ENCODE assay signal across 15 cellular contexts in the genomic region with DNA sequence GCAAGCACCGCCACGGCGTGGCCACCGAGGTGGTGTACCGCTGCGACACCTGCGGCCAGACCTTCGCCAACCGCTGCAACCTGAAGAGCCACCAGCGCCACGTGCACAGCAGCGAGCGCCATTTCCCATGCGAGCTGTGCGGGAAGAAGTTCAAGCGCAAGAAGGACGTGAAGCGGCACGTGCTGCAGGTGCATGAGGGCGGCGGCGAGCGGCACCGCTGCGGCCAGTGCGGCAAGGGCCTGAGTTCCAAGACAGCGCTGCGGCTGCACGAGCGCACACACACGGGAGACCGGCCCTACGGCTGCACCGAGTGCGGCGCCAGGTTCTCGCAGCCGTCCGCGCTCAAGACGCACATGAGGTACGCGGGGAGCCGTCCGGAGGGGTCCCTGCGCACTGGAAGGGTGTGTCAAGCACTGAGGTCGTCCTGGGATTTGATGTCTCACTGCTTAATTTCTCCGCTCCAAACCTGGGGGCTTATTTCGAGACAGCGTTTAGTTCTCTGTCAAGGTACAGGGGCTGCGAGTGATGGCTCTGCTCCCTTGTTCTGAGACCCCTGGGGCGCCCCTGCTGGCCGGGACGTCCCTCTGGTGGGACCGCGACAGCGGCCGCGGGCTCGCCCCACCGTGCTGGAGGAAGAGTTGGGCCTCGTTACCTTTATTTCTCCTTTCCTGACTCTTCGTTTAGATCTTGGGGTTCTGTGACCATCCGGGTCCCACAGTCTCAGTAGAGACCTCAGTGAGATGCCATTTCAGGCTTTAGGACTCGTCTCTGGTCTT. TPM values are rescaled to one million over a fixed set of nuclear protein-coding genes. Genes with fewer than 3 reads are reported as not detected.
DNase-seq lines count a peak whose midpoint lies in the region; ATAC-seq and TF ChIP-seq lines count a peak whose summit lies in the region.
"Had no signal": no experiment of that assay in that cellular context is flagged by ENCODE, and none has a peak within 500 bp of the region (broad histone marks: within the 10 kb centered on the region; RNA-seq: fewer than 3 reads in every experiment).

No MANE protein-coding gene starts in this region.

- intact Hi-C loops in activated naive CD4-positive, alpha-beta T cell treated with anti-CD3 and anti-CD28 coated beads for 36 hours (cut with micrococcal nuclease), result loop anchor here (1.0 to 10.0 kb wide), 4 partner anchors 34 to 1869 kb away; a partner anchor contains a TSS

- CTCF ChIA-PET in activated naive CD4-positive, alpha-beta T cell treated with anti-CD3 and anti-CD28 coated beads for 36 hours (lab: Charles Lee), result no interaction called here
- CTCF ChIA-PET in T-cell (lab: Charles Lee), result interaction anchor here (0.6 to 4.3 kb wide), 2 partner anchors 15 to 17 kb away, joined by 5 to 15 read pairs; a partner anchor contains a TSS

- H3K4me3 ChIP-seq in hepatocyte, result no peak overlapping the region
- no peak overlapping the region for H3K4me3 ChIP-seq in tibial nerve
- no peak overlapping the region for H3K4me3 ChIP-seq in MG63
- H3K4me3 ChIP-seq: esophagus muscularis mucosa, ovary, suprapubic skin had no signal

- no peak for ATAC-seq in activated naive CD4-positive, alpha-beta T cell treated with anti-CD3 and anti-CD28 coated beads, Interleukin-2, amount 50 U/mL, for 72 hours
- no peak for ATAC-seq in T-cell (replicated peaks in 1 of 4)
- ATAC-seq in stimulated activated memory B cell treated with anti-CD40 and anti-IgM and Interleukin-4, amounts not matched to agents 10 μg/mL and 1 μg/mL and 100 μg/mL, for 72 hours, result no peak
- no peak for ATAC-seq in GM19328 (IDR thresholded peaks at IDR 0.05; ENCODE audit: unreplicated experiment)

- DNase-seq in activated naive CD4-positive, alpha-beta T cell treated with anti-CD3 and anti-CD28 coated beads, Interleukin-2, amount 50 U/mL, for 72 hours (ENCODE audit: low spot score in 2 of 2), result no peak
- no peak for DNase-seq in activated naive CD4-positive, alpha-beta T cell treated with anti-CD3 and anti-CD28 coated beads for 36 hours
- no peak for DNase-seq in T-cell
- no peak for DNase-seq in hepatocyte (ENCODE audit: low spot score)
- DNase-seq in tibial nerve (ENCODE audit: low spot score in 2 of 2), result no peak
- no peak for DNase-seq in MG63
- DNase-seq: C1 segment of cervical spinal cord; islet precursor cell; NCI-H526; stimulated activated CD4-positive, alpha-beta T cell treated with anti-CD3 and anti-CD28 coated beads, Interleukin-4, amount 100 ng/mL, for 1 hour had no signal

- peak overlapping the region; percentile 59 to 97 for H3K27ac Mint-ChIP-seq in activated naive CD4-positive, alpha-beta T cell treated with anti-CD3 and anti-CD28 coated beads, Interleukin-2, amount 50 U/mL, for 72 hours
- H3K27ac Mint-ChIP-seq in activated naive CD4-positive, alpha-beta T cell treated with anti-CD3 and anti-CD28 coated beads for 36 hours, result no peak overlapping the region
- H3K27ac Mint-ChIP-seq in T-cell, result peak overlapping the region; percentile 53 to 80
- H3K27ac Mint-ChIP-seq in stimulated activated memory B cell treated with anti-CD40 and anti-IgM and Interleukin-4, amounts not matched to agents 10 μg/mL and 1 μg/mL and 100 μg/mL, for 72 hours, result peak overlapping the region; percentile 73

- H3K9me3 Mint-ChIP-seq in activated naive CD4-positive, alpha-beta T cell treated with anti-CD3 and anti-CD28 coated beads, Interleukin-2, amount 50 U/mL, for 72 hours, result no peaks in the 10 kb centered on the region
- no peaks in the 10 kb centered on the region for H3K9me3 Mint-ChIP-seq in activated naive CD4-positive, alpha-beta T cell treated with anti-CD3 and anti-CD28 coated beads for 36 hours
- H3K9me3 Mint-ChIP-seq in T-cell, result no peaks in the 10 kb centered on the region
- no peaks in the 10 kb centered on the region for H3K9me3 Mint-ChIP-seq in stimulated activated memory B cell treated with anti-CD40 and anti-IgM and Interleukin-4, amounts not matched to agents 10 μg/mL and 1 μg/mL and 100 μg/mL, for 72 hours

- WGBS in hepatocyte (ENCODE audit: low lambda C conversion rate, missing lambda C conversion rate), result 99% methylated on average over 58 of the region's 65 CpGs
- WGBS in tibial nerve, 2 donors, result 94 to 95% methylated on average over 57 to 62 of the region's 65 CpGs

- TF ChIP-seq EP300 in tibial nerve (IDR thresholded peaks at IDR 0.05), result no peak

- H2AFZ ChIP-seq in hepatocyte, result no peak overlapping the region

- peak overlapping the region; percentile 41 for H3K4me2 ChIP-seq in hepatocyte

- no peaks in the 10 kb centered on the region for H3K9me2 ChIP-seq in hepatocyte (replicated peaks; ENCODE audit: insufficient read depth)

- peaks cover 51% of the 10 kb centered on the region for H3K4me1 Mint-ChIP-seq in activated naive CD4-positive, alpha-beta T cell treated with anti-CD3 and anti-CD28 coated beads for 36 hours (ENCODE audit: low read depth)
- peaks cover 53 to 60% (median 59%) of the 10 kb centered on the region in 3 donors for H3K4me1 Mint-ChIP-seq in T-cell
- peaks cover 41% of the 10 kb centered on the region for H3K4me1 Mint-ChIP-seq in stimulated activated memory B cell treated with anti-CD40 and anti-IgM and Interleukin-4, amounts not matched to agents 10 μg/mL and 1 μg/mL and 100 μg/mL, for 72 hours

- H3K4me1 ChIP-seq in hepatocyte (ENCODE audit: insufficient read depth) (peaks cover 13% of the 10 kb centered on the region), tibial nerve (peaks cover 3 to 61% (median 34%) of the 10 kb centered on the region in 4 donors)

- TF ChIP-seq POLR2A in tibial nerve (IDR thresholded peaks at IDR 0.05), result no peak

- H3K4me3 Mint-ChIP-seq in activated naive CD4-positive, alpha-beta T cell treated with anti-CD3 and anti-CD28 coated beads for 36 hours, result no peak overlapping the region
- peak overlapping the region in 2 of 3 donors; percentile 34 to 39 for H3K4me3 Mint-ChIP-seq in T-cell
- no peak overlapping the region for H3K4me3 Mint-ChIP-seq in stimulated activated memory B cell treated with anti-CD40 and anti-IgM and Interleukin-4, amounts not matched to agents 10 μg/mL and 1 μg/mL and 100 μg/mL, for 72 hours

- H3K36me3 ChIP-seq in hepatocyte (replicated peaks; ENCODE audit: insufficient read depth, low read depth) (no peaks in the 10 kb centered on the region), tibial nerve (peaks cover 0 to 47% (median 0%) of the 10 kb centered on the region in 3 donors), MG63 (peaks cover 38% of the 10 kb centered on the region)
- H3K36me3 ChIP-seq: ovary had no signal

- peaks cover 18 to 32% of the 10 kb centered on the region in 2 donors for H3K36me3 Mint-ChIP-seq in activated naive CD4-positive, alpha-beta T cell treated with anti-CD3 and anti-CD28 coated beads, Interleukin-2, amount 50 U/mL, for 72 hours
- peaks cover 29% of the 10 kb centered on the region for H3K36me3 Mint-ChIP-seq in activated naive CD4-positive, alpha-beta T cell treated with anti-CD3 and anti-CD28 coated beads for 36 hours (ENCODE audit: low read depth)
- peaks cover 36% of the 10 kb centered on the region for H3K36me3 Mint-ChIP-seq in T-cell
- peaks cover 35% of the 10 kb centered on the region for H3K36me3 Mint-ChIP-seq in stimulated activated memory B cell treated with anti-CD40 and anti-IgM and Interleukin-4, amounts not matched to agents 10 μg/mL and 1 μg/mL and 100 μg/mL, for 72 hours

- H3K9me3 ChIP-seq in hepatocyte (ENCODE audit: low read depth) (no peaks in the 10 kb centered on the region), tibial nerve (no peaks in the 10 kb centered on the region), MG63 (no peaks in the 10 kb centered on the region)
- H3K9me3 ChIP-seq: esophagus muscularis mucosa, ovary, suprapubic skin had no signal

- no peak for TF ChIP-seq CTCF in hepatocyte (IDR thresholded peaks at IDR 0.05; ENCODE audit: poor library complexity)
- no peak for TF ChIP-seq CTCF in tibial nerve (IDR thresholded peaks at IDR 0.05)

- H3K27me3 ChIP-seq in hepatocyte, result no peaks in the 10 kb centered on the region
- no peaks in the 10 kb centered on the region for H3K27me3 ChIP-seq in tibial nerve
- no peaks in the 10 kb centered on the region for H3K27me3 ChIP-seq in MG63
- H3K27me3 ChIP-seq: esophagus muscularis mucosa, ovary, suprapubic skin had no signal

- H3K27me3 Mint-ChIP-seq in activated naive CD4-positive, alpha-beta T cell treated with anti-CD3 and anti-CD28 coated beads for 36 hours (ENCODE audit: low read depth), result no peaks in the 10 kb centered on the region
- no peaks in the 10 kb centered on the region for H3K27me3 Mint-ChIP-seq in T-cell
- H3K27me3 Mint-ChIP-seq in stimulated activated memory B cell treated with anti-CD40 and anti-IgM and Interleukin-4, amounts not matched to agents 10 μg/mL and 1 μg/mL and 100 μg/mL, for 72 hours, result no peaks in the 10 kb centered on the region

- POLR2A ChIA-PET in T-cell (lab: Charles Lee), result no interaction called here

- H3K27ac ChIP-seq in hepatocyte (no peak overlapping the region), tibial nerve (peak overlapping the region in 2 of 4 donors; percentile 51 to 56)
- H3K27ac ChIP-seq: ovary, suprapubic skin had no signal

- peaks cover 64% of the 10 kb centered on the region for H3K79me2 ChIP-seq in hepatocyte

- H4K20me1 ChIP-seq in hepatocyte (ENCODE audit: insufficient read depth, poor library complexity, severe bottlenecking), result peaks cover 25% of the 10 kb centered on the region

RNA-seq across cellular contexts. Expression of a gene that starts 3.6 kb away (rescaled TPM):
- 1 to 10 TPM; 5.6 to 9.2 TPM for total RNA-seq in activated naive CD4-positive, alpha-beta T cell treated with anti-CD3 and anti-CD28 coated beads, Interleukin-2, amount 50 U/mL, for 72 hours
- 1 to 10 TPM; 2.9 to 3.3 TPM for total RNA-seq in activated naive CD4-positive, alpha-beta T cell treated with anti-CD3 and anti-CD28 coated beads for 36 hours
- total RNA-seq in T-cell, result 10 to 100 TPM; 10.2 to 35.1 (median 13.1) TPM
- 15.5 and 17.8 TPM in 2 replicates for total RNA-seq in hepatocyte
- 7.4 and 8.8 TPM in 2 replicates for polyA plus RNA-seq in hepatocyte
- total RNA-seq in tibial nerve, result 10 to 100 TPM; 16.3 to 37.2 (median 20.3) TPM
- 7.2 and 8.2 TPM in 2 replicates for total RNA-seq in MG63 (2014; rRNA removed; shearing (Covaris generic); ENCODE audit: low replicate concordance)

RNA-seq across cellular contexts. Expression of a gene that starts 15.0 kb away (rescaled TPM):
- total RNA-seq in activated naive CD4-positive, alpha-beta T cell treated with anti-CD3 and anti-CD28 coated beads, Interleukin-2, amount 50 U/mL, for 72 hours, result 10 to 100 TPM; 37.0 to 45.9 TPM
- total RNA-seq in activated naive CD4-positive, alpha-beta T cell treated with anti-CD3 and anti-CD28 coated beads for 36 hours, result 10 to 100 TPM; 31.9 to 36.9 TPM
- 10 to 100 TPM; 22.1 to 60.0 (median 24.4) TPM for total RNA-seq in T-cell
- total RNA-seq in hepatocyte, result 29.7 and 30.9 TPM in 2 replicates
- 36.3 and 38.1 TPM in 2 replicates for polyA plus RNA-seq in hepatocyte
- total RNA-seq in tibial nerve, result 10 to 100 TPM; 19.4 to 50.5 (median 26.2) TPM
- total RNA-seq in MG63 (2014; rRNA removed; shearing (Covaris generic); ENCODE audit: low replicate concordance), result 46.7 and 55.1 TPM in 2 replicates

RNA-seq across cellular contexts. Expression of a gene that starts 55.7 kb away (rescaled TPM):
- total RNA-seq in activated naive CD4-positive, alpha-beta T cell treated with anti-CD3 and anti-CD28 coated beads, Interleukin-2, amount 50 U/mL, for 72 hours, result 10 to 100 TPM; 10.1 to 16.2 TPM
- 1 to 10 TPM; 5.4 to 7.6 TPM for total RNA-seq in activated naive CD4-positive, alpha-beta T cell treated with anti-CD3 and anti-CD28 coated beads for 36 hours
- total RNA-seq in T-cell, result 10 to 100 TPM; 10.4 to 14.6 (median 12.2) TPM
- 7.3 and 11.2 TPM in 2 replicates for total RNA-seq in hepatocyte
- 7.3 and 11.9 TPM in 2 replicates for polyA plus RNA-seq in hepatocyte
- total RNA-seq in tibial nerve, result 10 to 100 TPM; 10.9 to 16.1 (median 13.6) TPM
- 0.82 and 2.6 TPM in 2 replicates for total RNA-seq in MG63 (2014; rRNA removed; shearing (Covaris generic); ENCODE audit: low replicate concordance)

Comparison
In these comparisons a context has a peak if more than half of its experiments do, and no peak if none do; other contexts are left out.
1. H3K4me3 Mint-ChIP-seq: peak in T-cell (2 of 3); none in activated naive CD4-positive, alpha-beta T cell treated with anti-CD3 and anti-CD28 coated beads for 36 hours (single experiment) and stimulated activated memory B cell treated with anti-CD40 and anti-IgM and Interleukin-4, amounts not matched to agents 10 μg/mL and 1 μg/mL and 100 μg/mL, for 72 hours (single experiment).